Comparison of ENCODE assay signal across 8 cellular contexts in the genomic region with DNA sequence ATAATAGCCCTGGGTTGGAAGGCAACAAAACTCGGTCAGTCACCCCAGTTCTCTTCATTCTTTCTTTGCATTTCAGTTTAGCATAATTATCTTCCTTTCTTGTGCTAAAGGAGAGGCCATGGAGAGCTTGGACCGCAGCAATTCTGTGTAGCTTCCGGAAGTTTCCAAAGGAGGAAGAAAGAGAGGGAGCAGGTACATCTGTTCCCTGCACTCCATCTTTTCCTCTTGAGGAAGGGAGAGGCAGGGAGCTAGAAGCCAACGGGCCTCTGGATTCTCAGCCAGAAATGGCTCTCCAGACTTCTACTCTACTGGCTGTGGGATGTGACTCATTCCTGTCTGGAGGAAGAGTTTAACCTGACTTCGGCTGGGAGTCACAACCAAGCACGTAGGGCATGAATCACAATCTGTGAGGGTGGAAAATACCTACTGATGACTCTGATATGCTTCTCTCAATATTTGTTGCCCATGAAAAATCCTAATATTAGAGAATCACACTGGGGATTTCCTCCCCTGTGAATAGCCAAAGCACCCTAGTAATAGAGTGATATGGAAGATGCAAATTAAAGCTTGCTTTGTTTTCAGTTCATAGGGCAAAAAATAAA. TPM values are rescaled to one million over a fixed set of nuclear protein-coding genes. Genes with fewer than 3 reads are reported as not detected.
A peak's percentile ranks its signal among the peaks of the same experiment; 100 is the strongest.
DNase-seq lines count a peak whose midpoint lies in the region; ATAC-seq, FAIRE-seq and TF ChIP-seq lines count a peak whose summit lies in the region.

No MANE protein-coding gene starts in this region.

- DNase-seq in HS-5 (ENCODE audit: low read depth) = peak; percentile 92
- DNase-seq in astrocyte (ENCODE audit: low read depth) = peak; percentile 98
- DNase-seq in iPS-NIHi7 (ENCODE audit: extremely low spot score) = peak; percentile 56
- peak; percentile 20 to 34 (median 20) for DNase-seq in stimulated activated CD4-positive, alpha-beta T cell treated with anti-CD3 and anti-CD28 coated beads, TNF-alpha, amount 100 ng/mL, for 48 hours (ENCODE audit: low read depth in 3 of 3)
- no peak for DNase-seq in NCI-H2081 treated with DMSO at 0.1 percent for 48 hours (lab: John Stamatoyannopoulos, UW)

- no peaks in the 10 kb centered on the region for H3K27me3 ChIP-seq in astrocyte (ENCODE audit: insufficient read depth, low read length)

- no peak for TF ChIP-seq CTCF in 22Rv1 (IDR thresholded peaks at IDR 0.05)
- no peak for TF ChIP-seq CTCF in astrocyte (IDR thresholded peaks at IDR 0.05; ENCODE audit: insufficient read depth, low read depth, low read length)

- no peak overlapping the region for H2AFZ ChIP-seq in astrocyte (ENCODE audit: low read depth, low read length)

- peak overlapping the region; percentile 13 for H3K4me3 ChIP-seq in astrocyte (ENCODE audit: insufficient read depth, low read depth, low read length)

- H3K4me1 ChIP-seq in astrocyte (ENCODE audit: insufficient read depth, low read length) = peaks cover 50% of the 10 kb centered on the region

- H3K27ac Mint-ChIP-seq in astrocyte (ENCODE audit: unreplicated experiment) = peak overlapping the region; percentile 100

- H3K79me2 ChIP-seq in astrocyte (ENCODE audit: insufficient read depth, low read length) = peaks cover 63% of the 10 kb centered on the region

- H4K20me1 ChIP-seq in astrocyte (ENCODE audit: insufficient read depth, low read length) = no peaks in the 10 kb centered on the region

- no peaks in the 10 kb centered on the region for H3K27me3 Mint-ChIP-seq in astrocyte (ENCODE audit: low read depth, unreplicated experiment)

- H3K4me2 ChIP-seq in astrocyte (ENCODE audit: low read length) = peak overlapping the region; percentile 78

- FAIRE-seq in astrocyte (lab: Jason Lieb, UNC) = peak; percentile 98

- no peaks in the 10 kb centered on the region for H3K9me3 ChIP-seq in astrocyte (ENCODE audit: insufficient read depth, low read depth, low read length)

- H3K4me1 Mint-ChIP-seq in astrocyte (ENCODE audit: low read depth, unreplicated experiment) = peaks cover 61% of the 10 kb centered on the region

- peak overlapping the region; percentile 12; the same call in 1 of the 2 replicates for H3K27ac ChIP-seq in 22Rv1
- H3K27ac ChIP-seq in astrocyte (ENCODE audit: low read depth, low read length) = peak overlapping the region; percentile 97

- ATAC-seq in GM19025 (IDR thresholded peaks at IDR 0.05; ENCODE audit: low read depth, unreplicated experiment) = peak; percentile 59
- no peak for ATAC-seq in HG02623 (IDR thresholded peaks at IDR 0.05; ENCODE audit: unreplicated experiment)

- peak overlapping the region; percentile 86 for H3K9ac ChIP-seq in astrocyte (ENCODE audit: low read length)

- H3K36me3 ChIP-seq in astrocyte (ENCODE audit: insufficient read depth, low read length) = no peaks in the 10 kb centered on the region

- H3K9me3 Mint-ChIP-seq in astrocyte (ENCODE audit: unreplicated experiment) = peaks cover 3% of the 10 kb centered on the region

- H3K36me3 Mint-ChIP-seq in astrocyte (ENCODE audit: low read depth, unreplicated experiment) = peaks cover 5% of the 10 kb centered on the region

- peak overlapping the region; percentile 79 for H3K4me3 Mint-ChIP-seq in astrocyte (ENCODE audit: unreplicated experiment)

RNA-seq across cellular contexts. Expression of a gene that starts 17.0 kb away (rescaled TPM):
- 111 and 113 TPM in 2 replicates for total RNA-seq in astrocyte
